In the genomic region with DNA sequence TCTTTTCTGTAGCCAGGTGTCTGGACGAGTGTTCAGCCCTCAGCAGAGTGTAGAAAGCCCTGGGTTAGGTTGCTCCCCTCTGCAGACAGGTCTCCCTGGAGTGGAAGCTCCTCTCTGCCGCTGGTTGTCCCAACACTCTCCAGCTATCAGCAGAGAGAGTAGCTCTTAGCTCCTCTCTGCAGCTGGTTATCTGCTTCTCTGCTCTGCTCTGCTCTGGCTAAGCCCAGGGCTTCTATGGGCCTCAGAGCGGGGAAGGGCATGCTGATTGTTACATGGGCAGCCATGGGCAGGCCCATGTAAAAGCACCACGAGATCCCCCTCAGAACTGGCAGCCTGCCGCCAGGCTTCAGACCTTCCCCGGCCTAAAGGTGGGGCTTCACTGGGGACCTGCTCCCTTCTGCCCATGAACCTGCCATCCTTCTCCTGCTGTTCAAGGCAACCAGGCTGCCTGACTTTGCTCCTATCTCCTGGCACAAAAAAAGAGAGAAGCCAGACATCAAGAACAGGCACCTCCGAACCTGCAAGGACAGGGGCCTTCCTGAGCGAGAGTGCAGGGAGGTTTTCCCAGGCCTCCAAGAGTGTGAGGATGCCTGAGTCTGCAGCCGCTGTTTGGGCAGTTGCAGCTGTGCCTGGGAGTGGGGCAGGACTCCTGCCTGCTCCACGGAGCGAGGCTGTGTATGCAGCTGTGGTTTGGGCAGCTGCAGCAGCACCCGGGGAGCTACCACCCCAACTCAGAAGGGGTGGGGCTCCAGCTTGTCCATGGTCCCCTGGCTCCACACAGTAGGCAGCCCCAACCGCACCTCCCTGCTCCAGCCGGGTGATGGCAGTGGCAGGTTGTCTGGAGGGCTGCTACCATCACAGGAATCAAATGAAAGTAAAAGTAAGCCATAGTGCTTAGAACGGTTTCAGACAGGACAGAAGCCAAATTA, we compare ENCODE assay signal across 9 cellular contexts.
A peak's percentile ranks its signal among the peaks of the same experiment; 100 is the strongest.
DNase-seq lines count a peak whose midpoint lies in the region; ATAC-seq, FAIRE-seq and TF ChIP-seq lines count a peak whose summit lies in the region.
"Had no signal": no experiment of that assay in that cellular context is flagged by ENCODE, and none has a peak within 500 bp of the region (broad histone marks: within the 10 kb centered on the region; RNA-seq: fewer than 3 reads in every experiment).

No MANE protein-coding gene starts in this region.

- H3K9me3 ChIP-seq in pancreas = no peaks in the 10 kb centered on the region
- H3K9me3 ChIP-seq in vagina = no peaks in the 10 kb centered on the region
- H3K9me3 ChIP-seq in ascending aorta = no peaks in the 10 kb centered on the region

- peak; percentile 27 for DNase-seq in HT-29 (ENCODE audit: low spot score)
- peak; percentile 27 for DNase-seq in amniotic epithelial cell (ENCODE audit: low read depth)
- peak; percentile 5 to 60 (median 22) for DNase-seq in pancreas
- no peak for DNase-seq in vagina (ENCODE audit: extremely low spot score in 2 of 2)
- no peak for DNase-seq in DMS153 (lab: John Stamatoyannopoulos, UW)
- no peak for DNase-seq in ascending aorta (ENCODE audit: low spot score in 2 of 2)
- DNase-seq: NCI-H446 had no signal

- FAIRE-seq in pancreas (lab: Jason Lieb, UNC) = no peak

- H3K4me3 ChIP-seq in pancreas (peak overlapping the region in 1 of 4 donors; percentile 12), vagina (no peak overlapping the region), ascending aorta (no peak overlapping the region)

- intact Hi-C loops in pancreas (cut with DNase I) = no loop called here
- intact Hi-C loops in vagina (cut with DNase I) = no loop called here
- intact Hi-C loops in ascending aorta (cut with DNase I) = no loop called here

- ATAC-seq in GM18858 (IDR thresholded peaks at IDR 0.05; ENCODE audit: unreplicated experiment) (peak; percentile 58), pancreas (peak; percentile 68 to 97 (median 92)), HG02571 (IDR thresholded peaks at IDR 0.05; ENCODE audit: unreplicated experiment) (no peak)

- H3K36me3 ChIP-seq in pancreas (no peaks in the 10 kb centered on the region), vagina (no peaks in the 10 kb centered on the region), ascending aorta (no peaks in the 10 kb centered on the region)

- TF ChIP-seq CTCF in pancreas (IDR thresholded peaks at IDR 0.05) (peak in 1 of 4 donors; percentile 6), vagina (IDR thresholded peaks at IDR 0.05) (no peak), ascending aorta (IDR thresholded peaks at IDR 0.05) (no peak)

- 64 to 70% methylated on average over 15 of the region's 15 CpGs for WGBS in pancreas, 2 donors

- no peak for TF ChIP-seq POLR2A in vagina (IDR thresholded peaks at IDR 0.05)

- H3K4me1 ChIP-seq in pancreas (no peaks in the 10 kb centered on the region), vagina (no peaks in the 10 kb centered on the region), ascending aorta (no peaks in the 10 kb centered on the region)

- H3K27ac ChIP-seq in pancreas (no peak overlapping the region), vagina (no peak overlapping the region), ascending aorta (no peak overlapping the region)

- no peaks in the 10 kb centered on the region for H3K27me3 ChIP-seq in pancreas
- no peaks in the 10 kb centered on the region for H3K27me3 ChIP-seq in vagina
- no peaks in the 10 kb centered on the region for H3K27me3 ChIP-seq in ascending aorta

Comparison
In these comparisons a context has a peak if more than half of its experiments do, and no peak if none do; other contexts are left out.
1. DNase-seq: peak in HT-29 (single experiment), amniotic epithelial cell (single experiment) and pancreas (6 of 6); none in vagina (0 of 2), DMS153 (single experiment) and ascending aorta (0 of 2).